ENCODE assay signal across 16 cellular contexts in genomic region chr3:62161306-62161705, GRCh38.
A peak's percentile ranks its signal among the peaks of the same experiment; 100 is the strongest.
DNase-seq lines count a peak whose midpoint lies in the region; ATAC-seq and TF ChIP-seq lines count a peak whose summit lies in the region.
"Had no signal": no experiment of that assay in that cellular context is flagged by ENCODE, and none has a peak within 500 bp of the region (broad histone marks: within the 10 kb centered on the region; RNA-seq: fewer than 3 reads in every experiment).

No MANE protein-coding gene starts in this region.

- no peaks in the 10 kb centered on the region for H3K9me3 ChIP-seq in prostate gland
- H3K9me3 ChIP-seq: BE2C had no signal

- no peak overlapping the region for H3K4me3 Mint-ChIP-seq in stimulated activated memory B cell treated with anti-CD40 and anti-IgM and Interleukin-4, amounts not matched to agents 10 μg/mL and 1 μg/mL and 100 μg/mL, for 72 hours
- H3K4me3 Mint-ChIP-seq: activated naive CD4-positive, alpha-beta T cell treated with anti-CD3 and anti-CD28 coated beads, Interleukin-2, amount 50 U/mL, for 24 hours; HFFc6; memory B cell had no signal

- no peaks in the 10 kb centered on the region for H3K27me3 Mint-ChIP-seq in stimulated activated memory B cell treated with anti-CD40 and anti-IgM and Interleukin-4, amounts not matched to agents 10 μg/mL and 1 μg/mL and 100 μg/mL, for 72 hours
- H3K27me3 Mint-ChIP-seq: memory B cell had no signal

- 63% methylated on average over 4 of the region's 4 CpGs for WGBS in prostate gland

- no peaks in the 10 kb centered on the region for H3K36me3 ChIP-seq in prostate gland
- H3K36me3 ChIP-seq: BE2C had no signal

- no peak for ATAC-seq in stimulated activated memory B cell treated with anti-CD40 and anti-IgM and Interleukin-4, amounts not matched to agents 10 μg/mL and 1 μg/mL and 100 μg/mL, for 72 hours
- ATAC-seq in GM21619 (IDR thresholded peaks at IDR 0.05; ENCODE audit: unreplicated experiment), result no peak
- ATAC-seq: activated CD4-positive, CD25-positive, alpha-beta regulatory T cell treated with anti-CD3 and anti-CD28 coated beads, Interleukin-2, amount 50 U/mL, for 24 hours had no signal

- peaks cover 3% of the 10 kb centered on the region for H3K4me1 ChIP-seq in prostate gland (replicated peaks)
- H3K4me1 ChIP-seq: BE2C had no signal

- TF ChIP-seq CTCF in fibroblast of the aortic adventitia (IDR thresholded peaks at IDR 0.05; ENCODE audit: insufficient read depth, low read length) (no peak), prostate gland (IDR thresholded peaks at IDR 0.05) (no peak)

- no peaks in the 10 kb centered on the region for H3K9me3 Mint-ChIP-seq in stimulated activated memory B cell treated with anti-CD40 and anti-IgM and Interleukin-4, amounts not matched to agents 10 μg/mL and 1 μg/mL and 100 μg/mL, for 72 hours
- H3K9me3 Mint-ChIP-seq: activated naive CD4-positive, alpha-beta T cell treated with anti-CD3 and anti-CD28 coated beads, Interleukin-2, amount 50 U/mL, for 24 hours; HFFc6; memory B cell had no signal

- H3K4me3 ChIP-seq in fibroblast of the aortic adventitia (ENCODE audit: low read depth, low read length), result no peak overlapping the region
- H3K4me3 ChIP-seq in prostate gland, result no peak overlapping the region

- DNase-seq in ELR (ENCODE audit: low read depth), result peak; percentile 23
- DNase-seq in amniotic epithelial cell (ENCODE audit: low read depth), result peak; percentile 45
- peak; percentile 72 for DNase-seq in fibroblast of the aortic adventitia (ENCODE audit: low read depth)
- no peak for DNase-seq in prostate gland (ENCODE audit: low spot score)
- DNase-seq in GM19240 (ENCODE audit: insufficient read length, low spot score), result no peak
- no peak for DNase-seq in midbrain (lab: John Stamatoyannopoulos, UW)
- DNase-seq: activated CD8-positive, alpha-beta memory T cell treated with anti-CD3 and anti-CD28 coated beads, Interleukin-2, amount 50 U/mL, for 48 hours; BE2C; HFFc6; NCI-H187 treated with DMSO at 0.1 percent for 48 hours; NCI-H526 treated with DMSO at 0.1 percent for 48 hours had no signal

- peak overlapping the region; percentile 22 to 34 for H3K27ac ChIP-seq in prostate gland

- H3K27ac Mint-ChIP-seq in stimulated activated memory B cell treated with anti-CD40 and anti-IgM and Interleukin-4, amounts not matched to agents 10 μg/mL and 1 μg/mL and 100 μg/mL, for 72 hours, result no peak overlapping the region
- H3K27ac Mint-ChIP-seq: activated naive CD4-positive, alpha-beta T cell treated with anti-CD3 and anti-CD28 coated beads, Interleukin-2, amount 50 U/mL, for 24 hours; HFFc6; memory B cell had no signal

- TF ChIP-seq POLR2A in prostate gland (IDR thresholded peaks at IDR 0.05), result no peak

- H3K36me3 Mint-ChIP-seq in stimulated activated memory B cell treated with anti-CD40 and anti-IgM and Interleukin-4, amounts not matched to agents 10 μg/mL and 1 μg/mL and 100 μg/mL, for 72 hours, result peaks cover 6% of the 10 kb centered on the region
- H3K36me3 Mint-ChIP-seq: activated naive CD4-positive, alpha-beta T cell treated with anti-CD3 and anti-CD28 coated beads, Interleukin-2, amount 50 U/mL, for 24 hours had no signal

- no peaks in the 10 kb centered on the region for H3K4me1 Mint-ChIP-seq in stimulated activated memory B cell treated with anti-CD40 and anti-IgM and Interleukin-4, amounts not matched to agents 10 μg/mL and 1 μg/mL and 100 μg/mL, for 72 hours
- H3K4me1 Mint-ChIP-seq: activated naive CD4-positive, alpha-beta T cell treated with anti-CD3 and anti-CD28 coated beads, Interleukin-2, amount 50 U/mL, for 24 hours; memory B cell had no signal

- no peaks in the 10 kb centered on the region for H3K27me3 ChIP-seq in prostate gland (replicated peaks; ENCODE audit: insufficient read depth)

- intact Hi-C loops in prostate gland (cut with DNase I), result no loop called here

Comparison
In these comparisons a context has a peak if more than half of its experiments do, and no peak if none do; other contexts are left out.
1. DNase-seq: peak in ELR (single experiment), amniotic epithelial cell (single experiment) and fibroblast of the aortic adventitia (single experiment); none in prostate gland (single experiment), GM19240 (single experiment) and midbrain (single experiment).